Comparison of ENCODE assay signal across 7 cellular contexts in genomic region chr2:102240640-102241370, GRCh38.
A peak's percentile ranks its signal among the peaks of the same experiment; 100 is the strongest.
DNase-seq lines count a peak whose midpoint lies in the region; ATAC-seq lines count a peak whose summit lies in the region.

No MANE protein-coding gene starts in this region.

- ATAC-seq in GM18498 (IDR thresholded peaks at IDR 0.05; ENCODE audit: unreplicated experiment) (peak; percentile 90), HG02852 (IDR thresholded peaks at IDR 0.05; ENCODE audit: unreplicated experiment) (peak; percentile 96)

- DNase-seq in NCI-H146 treated with DMSO at 0.1 percent for 48 hours (lab: John Stamatoyannopoulos, UW; ENCODE audit: unreplicated experiment) (peak; percentile 24), T1000 (lab: John Stamatoyannopoulos, UW) (peak; percentile 81), astrocyte of the hippocampus (ENCODE audit: low read depth, low spot score) (peak; percentile 95), hypothalamus (lab: John Stamatoyannopoulos, UW) (peak in 50 of 51 donors; percentile 12 to 91 (median 73)), skeletal muscle cell (ENCODE audit: low read depth) (peak; percentile 98)

- no peak overlapping the region for H3K4me3 ChIP-seq in skeletal muscle cell (ENCODE audit: low read depth, low read length)

Comparison
In these comparisons a context has a peak if more than half of its experiments do, and no peak if none do; other contexts are left out.
1. DNase-seq: peak in every context shown above with its lines; median percentile 98 in skeletal muscle cell; 95 in astrocyte of the hippocampus; 81 in T1000; 73 in hypothalamus; 24 in NCI-H146 treated with DMSO at 0.1 percent for 48 hours.